In genomic region chr5:142800776-142801494, GRCh38 we compare ENCODE assay signal across 9 cellular contexts. TPM values are rescaled to one million over a fixed set of nuclear protein-coding genes. Genes with fewer than 3 reads are reported as not detected.
DNase-seq lines count a peak whose midpoint lies in the region; ATAC-seq lines count a peak whose summit lies in the region.
"Had no signal": no experiment of that assay in that cellular context is flagged by ENCODE, and none has a peak within 500 bp of the region (broad histone marks: within the 10 kb centered on the region; RNA-seq: fewer than 3 reads in every experiment).

No MANE protein-coding gene starts in this region.

- CTCF ChIA-PET in CD4-positive, alpha-beta memory T cell (lab: Charles Lee; ENCODE audit: partially characterized antibody): interaction anchor here (0.9 to 5.4 kb wide), 6 partner anchors 15 to 88 kb away, joined by 3 to 34 read pairs (median 4); partner anchors contain the start of gene ARHGAP26

- H3K27me3 ChIP-seq in CD4-positive, alpha-beta memory T cell (ENCODE audit: insufficient read depth, low read length): no peaks in the 10 kb centered on the region

- peak overlapping the region; percentile 6 for H3K27ac ChIP-seq in CD4-positive, alpha-beta memory T cell (ENCODE audit: low read depth, low read length)
- H3K27ac ChIP-seq: SK-N-MC had no signal

- no peaks in the 10 kb centered on the region for H3K27me3 Mint-ChIP-seq in CD4-positive, alpha-beta memory T cell
- peaks cover 1% of the 10 kb centered on the region for H3K27me3 Mint-ChIP-seq in IgD-negative memory B cell

- peak overlapping the region; percentile 27 to 83 (median 74) for H3K4me3 Mint-ChIP-seq in CD4-positive, alpha-beta memory T cell
- H3K4me3 Mint-ChIP-seq in IgD-negative memory B cell: peak overlapping the region; percentile 6 to 91 (median 41)

- POLR2A ChIA-PET in CD4-positive, alpha-beta memory T cell (lab: Charles Lee; ENCODE audit: partially characterized antibody): interaction anchor here (0.6 to 5.2 kb wide), 4 partner anchors 16 to 47 kb away, joined by 5 to 43 read pairs (median 14); partner anchors contain the start of gene ARHGAP26

- H3K9me3 ChIP-seq in CD4-positive, alpha-beta memory T cell (ENCODE audit: control insufficient read depth in 1 of 2, low read length in 2 of 2): no peaks in the 10 kb centered on the region

- H3K4me1 Mint-ChIP-seq in CD4-positive, alpha-beta memory T cell: peaks cover 36 to 64% (median 50%) of the 10 kb centered on the region in 4 donors
- H3K4me1 Mint-ChIP-seq in IgD-negative memory B cell: peaks cover 24 to 40% (median 35%) of the 10 kb centered on the region in 3 donors

- H3K36me3 ChIP-seq in CD4-positive, alpha-beta memory T cell (ENCODE audit: insufficient read depth, low read length): no peaks in the 10 kb centered on the region

- peak; percentile 47 to 58 (median 54) for DNase-seq in CD4-positive, alpha-beta memory T cell
- peak; percentile 30 for DNase-seq in activated naive CD4-positive, alpha-beta T cell treated with Interleukin-2 at 50 U/mL for 16 hours
- no peak for DNase-seq in AML-193 (lab: John Stamatoyannopoulos, UW)
- DNase-seq in GM19238 (ENCODE audit: insufficient read length, low spot score): no peak
- DNase-seq in SK-N-DZ (ENCODE audit: low spot score): no peak
- no peak for DNase-seq in HuH-7.5 (ENCODE audit: low spot score)

- peak; percentile 93 for ATAC-seq in GM21447 (IDR thresholded peaks at IDR 0.05; ENCODE audit: unreplicated experiment)

- H3K27ac Mint-ChIP-seq in CD4-positive, alpha-beta memory T cell: peak overlapping the region; percentile 71 to 96 (median 93)
- peak overlapping the region; percentile 26 to 95 (median 78) for H3K27ac Mint-ChIP-seq in IgD-negative memory B cell

- peaks cover 0 to 4% of the 10 kb centered on the region in 2 donors for H3K36me3 Mint-ChIP-seq in CD4-positive, alpha-beta memory T cell
- no peaks in the 10 kb centered on the region for H3K36me3 Mint-ChIP-seq in IgD-negative memory B cell

- peaks cover 51% of the 10 kb centered on the region for H3K4me1 ChIP-seq in CD4-positive, alpha-beta memory T cell (ENCODE audit: insufficient read depth, low read length)

- intact Hi-C loops in CD4-positive, alpha-beta memory T cell (cut with micrococcal nuclease): no loop called here

- no peaks in the 10 kb centered on the region for H3K9me3 Mint-ChIP-seq in CD4-positive, alpha-beta memory T cell
- no peaks in the 10 kb centered on the region for H3K9me3 Mint-ChIP-seq in IgD-negative memory B cell

- no peak overlapping the region for H3K4me3 ChIP-seq in CD4-positive, alpha-beta memory T cell (ENCODE audit: low read length in 2 of 2)
- H3K4me3 ChIP-seq: SK-N-MC had no signal

RNA-seq across cellular contexts. Expression of gene ARHGAP26, which starts 30.8 kb away (rescaled TPM):
- 10 to 100 TPM; 22.6 to 22.7 TPM for total RNA-seq in CD4-positive, alpha-beta memory T cell
- 10 to 100 TPM in 1 of 2 donors, 1 to 10 TPM in 1; 2.0 to 11.9 TPM for polyA plus RNA-seq in CD4-positive, alpha-beta memory T cell
- 1.6 TPM for polyA plus RNA-seq in IgD-negative memory B cell
- 1.8 and 2.2 TPM in 2 replicates for polyA plus RNA-seq in SK-N-DZ (2014; cell fraction: cytosol; rRNA removed)
- 3.5 and 10.5 TPM in 2 replicates for polyA plus RNA-seq in SK-N-DZ (2014; cell fraction: nucleus; rRNA removed)

Comparison
In these comparisons a context has a peak if more than half of its experiments do, and no peak if none do; other contexts are left out.
1. DNase-seq: peak in CD4-positive, alpha-beta memory T cell (5 of 5) and activated naive CD4-positive, alpha-beta T cell treated with Interleukin-2 at 50 U/mL for 16 hours (single experiment); none in AML-193 (0 of 2), GM19238 (single experiment), SK-N-DZ (single experiment) and HuH-7.5 (single experiment).